Comparison of ENCODE assay signal across 8 cellular contexts in genomic region chr11:78030429-78031325, GRCh38. TPM values are rescaled to one million over a fixed set of nuclear protein-coding genes. Genes with fewer than 3 reads are reported as not detected.
DNase-seq lines count a peak whose midpoint lies in the region; ATAC-seq and TF ChIP-seq lines count a peak whose summit lies in the region.

No MANE protein-coding gene starts in this region.

- H3K36me3 ChIP-seq in Peyer's patch: no peaks in the 10 kb centered on the region
- no peaks in the 10 kb centered on the region for H3K36me3 ChIP-seq in gastroesophageal sphincter

- H3K4me3 Mint-ChIP-seq in activated T-cell treated with anti-CD3 and anti-CD28 coated beads, Interleukin-2, amount 50 U/mL, for 4 hours: no peak overlapping the region

- no peak for TF ChIP-seq CTCF in Peyer's patch (IDR thresholded peaks at IDR 0.05)
- TF ChIP-seq CTCF in gastroesophageal sphincter (IDR thresholded peaks at IDR 0.05): no peak

- no peak for TF ChIP-seq RAD21 in Ishikawa (IDR thresholded peaks at IDR 0.05; ENCODE audit: low read depth)

- ATAC-seq in gastroesophageal sphincter (peak; percentile 71), GM19463 (IDR thresholded peaks at IDR 0.05; ENCODE audit: unreplicated experiment) (no peak), GM19397 (IDR thresholded peaks at IDR 0.05; ENCODE audit: unreplicated experiment) (no peak)
- no peak for ATAC-seq in activated T-cell treated with anti-CD3 and anti-CD28 coated beads, Interleukin-2, amount 50 U/mL, for 4 hours

- H3K27ac ChIP-seq in Peyer's patch (no peak overlapping the region), gastroesophageal sphincter (no peak overlapping the region)

- H3K9me3 ChIP-seq in Peyer's patch (no peaks in the 10 kb centered on the region), gastroesophageal sphincter (no peaks in the 10 kb centered on the region)

- H3K4me3 ChIP-seq in Peyer's patch: no peak overlapping the region
- H3K4me3 ChIP-seq in gastroesophageal sphincter: no peak overlapping the region

- peaks cover 0 to 7% (median 0%) of the 10 kb centered on the region in 4 donors for H3K4me1 ChIP-seq in Peyer's patch
- H3K4me1 ChIP-seq in gastroesophageal sphincter: peaks cover 0 to 16% (median 6%) of the 10 kb centered on the region in 3 donors

- H3K9me3 Mint-ChIP-seq in activated T-cell treated with anti-CD3 and anti-CD28 coated beads, Interleukin-2, amount 50 U/mL, for 4 hours: no peaks in the 10 kb centered on the region

- TF ChIP-seq EP300 in Ishikawa (IDR thresholded peaks at IDR 0.05; ENCODE audit: borderline replicate concordance) (peak; percentile 76), gastroesophageal sphincter (IDR thresholded peaks at IDR 0.05) (no peak)

- TF ChIP-seq POLR2A in Peyer's patch (IDR thresholded peaks at IDR 0.05): no peak
- TF ChIP-seq POLR2A in gastroesophageal sphincter (IDR thresholded peaks at IDR 0.05): no peak

- H3K27me3 Mint-ChIP-seq in activated T-cell treated with anti-CD3 and anti-CD28 coated beads, Interleukin-2, amount 50 U/mL, for 4 hours (ENCODE audit: low read depth): no peaks in the 10 kb centered on the region

- 23 to 60% methylated on average over 2 to 6 of the region's 7 CpGs for WGBS in gastroesophageal sphincter (ENCODE audit: low coverage in 1 of 2), 2 donors

- H3K4me1 Mint-ChIP-seq in activated T-cell treated with anti-CD3 and anti-CD28 coated beads, Interleukin-2, amount 50 U/mL, for 4 hours (ENCODE audit: low read depth): no peaks in the 10 kb centered on the region

- peak in 2 of 3 donors; percentile 59 to 71 for DNase-seq in Peyer's patch
- DNase-seq in putamen (ENCODE audit: low spot score): peak; percentile 95
- no peak for DNase-seq in activated CD8-positive, alpha-beta memory T cell treated with anti-CD3 and anti-CD28 coated beads, Interleukin-2, amount 50 U/mL, for 48 hours
- DNase-seq in activated T-cell treated with anti-CD3 and anti-CD28 coated beads, Interleukin-2, amount 50 U/mL, for 4 hours: no peak

- H3K36me3 Mint-ChIP-seq in activated T-cell treated with anti-CD3 and anti-CD28 coated beads, Interleukin-2, amount 50 U/mL, for 4 hours (ENCODE audit: insufficient read depth): no peaks in the 10 kb centered on the region

- no peaks in the 10 kb centered on the region for H3K27me3 ChIP-seq in Peyer's patch
- H3K27me3 ChIP-seq in gastroesophageal sphincter: no peaks in the 10 kb centered on the region

TF ChIP-seq in Ishikawa, 13 proteins besides CTCF, POLR2A, EP300 and RAD21:
- TF ChIP-seq YY1 (IDR thresholded peaks at IDR 0.05; ENCODE audit: low read depth) (peak; percentile 50), CREB1 (IDR thresholded peaks at IDR 0.05; ENCODE audit: low read depth) (no peak), TAF1 (IDR thresholded peaks at IDR 0.05; ENCODE audit: low read depth) (no peak), TEAD4 (IDR thresholded peaks at IDR 0.05) (0 out of 2 replicates have a peak, but pooled peaks have one; percentile 28), EGR1 (IDR thresholded peaks at IDR 0.05) (no peak), CEBPB (IDR thresholded peaks at IDR 0.05) (no peak), NFIC (IDR thresholded peaks at IDR 0.05) (peak; percentile 98), TCF12 (IDR thresholded peaks at IDR 0.05; ENCODE audit: low read depth) (peak; percentile 92), ZBTB7A (IDR thresholded peaks at IDR 0.05; ENCODE audit: low read depth) (peak; percentile 95)
- TF ChIP-seq, protein P1, sequence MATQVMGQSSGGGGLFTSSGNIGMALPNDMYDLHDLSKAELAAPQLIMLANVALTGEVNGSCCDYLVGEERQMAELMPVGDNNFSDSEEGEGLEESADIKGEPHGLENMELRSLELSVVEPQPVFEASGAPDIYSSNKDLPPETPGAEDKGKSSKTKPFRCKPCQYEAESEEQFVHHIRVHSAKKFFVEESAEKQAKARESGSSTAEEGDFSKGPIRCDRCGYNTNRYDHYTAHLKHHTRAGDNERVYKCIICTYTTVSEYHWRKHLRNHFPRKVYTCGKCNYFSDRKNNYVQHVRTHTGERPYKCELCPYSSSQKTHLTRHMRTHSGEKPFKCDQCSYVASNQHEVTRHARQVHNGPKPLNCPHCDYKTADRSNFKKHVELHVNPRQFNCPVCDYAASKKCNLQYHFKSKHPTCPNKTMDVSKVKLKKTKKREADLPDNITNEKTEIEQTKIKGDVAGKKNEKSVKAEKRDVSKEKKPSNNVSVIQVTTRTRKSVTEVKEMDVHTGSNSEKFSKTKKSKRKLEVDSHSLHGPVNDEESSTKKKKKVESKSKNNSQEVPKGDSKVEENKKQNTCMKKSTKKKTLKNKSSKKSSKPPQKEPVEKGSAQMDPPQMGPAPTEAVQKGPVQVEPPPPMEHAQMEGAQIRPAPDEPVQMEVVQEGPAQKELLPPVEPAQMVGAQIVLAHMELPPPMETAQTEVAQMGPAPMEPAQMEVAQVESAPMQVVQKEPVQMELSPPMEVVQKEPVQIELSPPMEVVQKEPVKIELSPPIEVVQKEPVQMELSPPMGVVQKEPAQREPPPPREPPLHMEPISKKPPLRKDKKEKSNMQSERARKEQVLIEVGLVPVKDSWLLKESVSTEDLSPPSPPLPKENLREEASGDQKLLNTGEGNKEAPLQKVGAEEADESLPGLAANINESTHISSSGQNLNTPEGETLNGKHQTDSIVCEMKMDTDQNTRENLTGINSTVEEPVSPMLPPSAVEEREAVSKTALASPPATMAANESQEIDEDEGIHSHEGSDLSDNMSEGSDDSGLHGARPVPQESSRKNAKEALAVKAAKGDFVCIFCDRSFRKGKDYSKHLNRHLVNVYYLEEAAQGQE (IDR thresholded peaks at IDR 0.05; ENCODE audit: low read depth): no peak
- TF ChIP-seq, protein P2, sequence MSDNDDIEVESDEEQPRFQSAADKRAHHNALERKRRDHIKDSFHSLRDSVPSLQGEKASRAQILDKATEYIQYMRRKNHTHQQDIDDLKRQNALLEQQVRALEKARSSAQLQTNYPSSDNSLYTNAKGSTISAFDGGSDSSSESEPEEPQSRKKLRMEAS (IDR thresholded peaks at IDR 0.05): peak; percentile 73

RNA-seq across cellular contexts. Expression of gene KCTD14, which starts 7.6 kb away (rescaled TPM):
- total RNA-seq in Peyer's patch (1 to 10 TPM; 3.3 to 7.1 (median 5.9) TPM), gastroesophageal sphincter (1 to 10 TPM in 3 of 4 donors, under 1 TPM in 1; 0.58 to 2.3 (median 1.4) TPM)
- total RNA-seq in activated T-cell treated with anti-CD3 and anti-CD28 coated beads, Interleukin-2, amount 50 U/mL, for 4 hours: under 1 TPM in 2 of 3 donors, not detected in 1; 0.38 to 0.45 TPM

RNA-seq across cellular contexts. Expression of gene THRSP, which starts 33.0 kb away (rescaled TPM):
- total RNA-seq in Peyer's patch (1 to 10 TPM in 1 of 4 donors, not detected in 3; 4.1 TPM), gastroesophageal sphincter (1 to 10 TPM in 1 of 4 donors, not detected in 3; 2.0 TPM)
- total RNA-seq in activated T-cell treated with anti-CD3 and anti-CD28 coated beads, Interleukin-2, amount 50 U/mL, for 4 hours: not detected

RNA-seq across cellular contexts. Expression of gene INTS4, which starts 36.2 kb away (rescaled TPM):
- total RNA-seq in Peyer's patch (10 to 100 TPM; 38.9 to 68.5 (median 57.5) TPM), gastroesophageal sphincter (10 to 100 TPM; 16.5 to 32.1 (median 18.8) TPM)
- total RNA-seq in activated T-cell treated with anti-CD3 and anti-CD28 coated beads, Interleukin-2, amount 50 U/mL, for 4 hours: 10 to 100 TPM; 43.4 to 49.3 (median 49.3) TPM

RNA-seq across cellular contexts. Expression of gene NDUFC2, which starts 49.0 kb away (rescaled TPM):
- 100 to 1,000 TPM in 3 of 4 donors, 10 to 100 TPM in 1; 47.0 to 159 (median 117) TPM for total RNA-seq in Peyer's patch
- 100 to 1,000 TPM in 1 of 4 donors, 10 to 100 TPM in 3; 67.8 to 102 (median 79.6) TPM for total RNA-seq in gastroesophageal sphincter
- total RNA-seq in activated T-cell treated with anti-CD3 and anti-CD28 coated beads, Interleukin-2, amount 50 U/mL, for 4 hours: 100 to 1,000 TPM; 217 to 246 (median 227) TPM

Comparison
In these comparisons a context has a peak if more than half of its experiments do, and no peak if none do; other contexts are left out.
1. DNase-seq: peak in Peyer's patch (2 of 3) and putamen (single experiment); none in activated CD8-positive, alpha-beta memory T cell treated with anti-CD3 and anti-CD28 coated beads, Interleukin-2, amount 50 U/mL, for 48 hours (single experiment) and activated T-cell treated with anti-CD3 and anti-CD28 coated beads, Interleukin-2, amount 50 U/mL, for 4 hours (single experiment).